In genomic region chr11:96466607-96467006, GRCh38 we compare ENCODE assay signal across 6 cellular contexts.
"Had no signal": no experiment of that assay in that cellular context is flagged by ENCODE, and none has a peak within 500 bp of the region (broad histone marks: within the 10 kb centered on the region; RNA-seq: fewer than 3 reads in every experiment).

No MANE protein-coding gene starts in this region.

- ATAC-seq: HepG2 had no signal

- FAIRE-seq: HepG2, HTR-8/SVneo had no signal

- H3K27ac ChIP-seq: HL-60 had no signal

- DNase-seq: IMR-90, KBM-7, KG1 had no signal
